In genomic region chr3:151305081-151305777, GRCh38 we compare ENCODE assay signal across 9 cellular contexts. TPM values are rescaled to one million over a fixed set of nuclear protein-coding genes. Genes with fewer than 3 reads are reported as not detected.
DNase-seq lines count a peak whose midpoint lies in the region; ATAC-seq and TF ChIP-seq lines count a peak whose summit lies in the region.
"Had no signal": no experiment of that assay in that cellular context is flagged by ENCODE, and none has a peak within 500 bp of the region (broad histone marks: within the 10 kb centered on the region; RNA-seq: fewer than 3 reads in every experiment).

No MANE protein-coding gene starts in this region.

- no peaks in the 10 kb centered on the region for H3K36me3 ChIP-seq in mesodermal cell (ENCODE audit: control insufficient read depth, insufficient read depth, low read length)
- H3K36me3 ChIP-seq: tibial artery had no signal

- DNase-seq in D341Med (ENCODE audit: low spot score): peak; percentile 28
- DNase-seq in NCI-H226: peak; percentile 97
- DNase-seq in cerebellar cortex (ENCODE audit: low spot score): peak; percentile 31
- no peak for DNase-seq in DMS153 treated with DMSO at 0.1 percent for 48 hours (lab: John Stamatoyannopoulos, UW; ENCODE audit: unreplicated experiment)
- no peak for DNase-seq in coronary artery (ENCODE audit: low spot score)

- H3K9me3 ChIP-seq in mesodermal cell (ENCODE audit: control insufficient read depth, low read length): no peaks in the 10 kb centered on the region
- H3K9me3 ChIP-seq: tibial artery had no signal

- peaks cover 27% of the 10 kb centered on the region for H3K4me1 ChIP-seq in mesodermal cell (ENCODE audit: control insufficient read depth, insufficient read depth, low read length, poor library complexity, severe bottlenecking)

- H3K4me3 ChIP-seq in mesodermal cell (ENCODE audit: extremely low read depth, insufficient read depth, low read length, poor library complexity, severe bottlenecking): no peak overlapping the region
- no peak overlapping the region for H3K4me3 ChIP-seq in coronary artery
- H3K4me3 ChIP-seq: tibial artery had no signal

- H3K27ac ChIP-seq in mesodermal cell (ENCODE audit: low read depth, low read length, severe bottlenecking) (peak overlapping the region; percentile 96), coronary artery (no peak overlapping the region)
- H3K27ac ChIP-seq: tibial artery had no signal

- no peak for ATAC-seq in HG02840 (IDR thresholded peaks at IDR 0.05; ENCODE audit: low FRiP score, unreplicated experiment)
- ATAC-seq in GM21528 (IDR thresholded peaks at IDR 0.05; ENCODE audit: low FRiP score, unreplicated experiment): no peak

- TF ChIP-seq CTCF in coronary artery (IDR thresholded peaks at IDR 0.05): no peak

- 10 to 23% methylated on average over 2 to 4 of the region's 7 CpGs for WGBS in mesodermal cell (ENCODE audit: insufficient coverage in 2 of 2), 2 experiments

RNA-seq across cellular contexts. Expression of gene GPR87, which starts 11.4 kb away (rescaled TPM):
- 2.1 TPM for polyA plus RNA-seq in mesodermal cell (2013, experiment 1 of 2)
- 2.1 TPM for polyA plus RNA-seq in mesodermal cell (2013, experiment 2 of 2)

RNA-seq across cellular contexts. Expression of gene P2RY13, which starts 24.1 kb away (rescaled TPM):
- polyA plus RNA-seq in mesodermal cell (2013, experiment 1 of 2): not detected
- polyA plus RNA-seq in mesodermal cell (2013, experiment 2 of 2): not detected

RNA-seq across cellular contexts. Expression of gene P2RY14, which starts 26.9 kb away (rescaled TPM):
- 0.41 TPM for polyA plus RNA-seq in mesodermal cell (2013, experiment 1 of 2)
- polyA plus RNA-seq in mesodermal cell (2013, experiment 2 of 2): not detected

Comparison
In these comparisons a context has a peak if more than half of its experiments do, and no peak if none do; other contexts are left out.
1. DNase-seq: peak in D341Med (single experiment), NCI-H226 (single experiment) and cerebellar cortex (single experiment); none in DMS153 treated with DMSO at 0.1 percent for 48 hours (single experiment) and coronary artery (single experiment).